In the genomic region with DNA sequence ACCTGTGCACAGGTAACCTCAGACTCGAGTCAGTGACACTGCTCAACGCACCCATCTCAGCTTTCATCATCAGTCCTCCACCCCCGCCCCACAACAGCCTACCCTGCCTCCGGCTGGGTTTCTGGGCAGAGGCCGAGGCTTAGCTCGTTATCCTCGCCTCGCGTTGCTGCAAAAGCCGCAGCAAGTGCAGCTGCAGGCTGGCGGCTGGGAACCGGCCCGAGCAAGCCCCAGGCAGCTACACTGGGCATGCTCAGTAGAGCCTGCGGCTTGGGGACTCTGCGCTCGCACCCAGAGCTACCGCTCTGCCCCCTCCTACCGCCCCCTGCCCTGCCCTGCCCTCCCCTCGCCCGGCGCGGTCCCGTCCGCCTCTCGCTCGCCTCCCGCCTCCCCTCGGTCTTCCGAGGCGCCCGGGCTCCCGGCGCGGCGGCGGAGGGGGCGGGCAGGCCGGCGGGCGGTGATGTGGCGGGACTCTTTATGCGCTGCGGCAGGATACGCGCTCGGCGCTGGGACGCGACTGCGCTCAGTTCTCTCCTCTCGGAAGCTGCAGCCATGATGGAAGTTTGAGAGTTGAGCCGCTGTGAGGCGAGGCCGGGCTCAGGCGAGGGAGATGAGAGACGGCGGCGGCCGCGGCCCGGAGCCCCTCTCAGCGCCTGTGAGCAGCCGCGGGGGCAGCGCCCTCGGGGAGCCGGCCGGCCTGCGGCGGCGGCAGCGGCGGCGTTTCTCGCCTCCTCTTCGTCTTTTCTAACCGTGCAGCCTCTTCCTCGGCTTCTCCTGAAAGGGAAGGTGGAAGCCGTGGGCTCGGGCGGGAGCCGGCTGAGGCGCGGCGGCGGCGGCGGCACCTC, we compare ENCODE assay signal across 1 cellular context.
TF ChIP-seq lines count a peak whose summit lies in the region.

A gene with protein sequence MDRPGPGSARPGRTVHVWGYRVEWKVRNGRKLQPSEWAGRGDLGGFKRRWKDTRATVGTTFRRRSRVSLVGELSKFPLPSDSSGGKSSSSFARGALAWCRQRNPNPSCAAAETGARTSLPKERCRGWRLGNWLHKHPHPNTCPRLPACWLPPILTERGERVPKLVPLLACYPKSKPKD (minus strand): TSS at position 432 of the 842 bp plus-strand sequence. CDS start 1,046 bp downstream, outside the sequence.
A gene (plus strand): TSS at position 524 of the 842 bp plus-strand sequence. CDS start 845 bp downstream, outside the sequence.

TF ChIP-seq in HepG2, 621 proteins besides CTCF, POLR2A, EP300 and RAD21 (continued from another document and continues in another):
- TF ChIP-seq, protein P1, sequence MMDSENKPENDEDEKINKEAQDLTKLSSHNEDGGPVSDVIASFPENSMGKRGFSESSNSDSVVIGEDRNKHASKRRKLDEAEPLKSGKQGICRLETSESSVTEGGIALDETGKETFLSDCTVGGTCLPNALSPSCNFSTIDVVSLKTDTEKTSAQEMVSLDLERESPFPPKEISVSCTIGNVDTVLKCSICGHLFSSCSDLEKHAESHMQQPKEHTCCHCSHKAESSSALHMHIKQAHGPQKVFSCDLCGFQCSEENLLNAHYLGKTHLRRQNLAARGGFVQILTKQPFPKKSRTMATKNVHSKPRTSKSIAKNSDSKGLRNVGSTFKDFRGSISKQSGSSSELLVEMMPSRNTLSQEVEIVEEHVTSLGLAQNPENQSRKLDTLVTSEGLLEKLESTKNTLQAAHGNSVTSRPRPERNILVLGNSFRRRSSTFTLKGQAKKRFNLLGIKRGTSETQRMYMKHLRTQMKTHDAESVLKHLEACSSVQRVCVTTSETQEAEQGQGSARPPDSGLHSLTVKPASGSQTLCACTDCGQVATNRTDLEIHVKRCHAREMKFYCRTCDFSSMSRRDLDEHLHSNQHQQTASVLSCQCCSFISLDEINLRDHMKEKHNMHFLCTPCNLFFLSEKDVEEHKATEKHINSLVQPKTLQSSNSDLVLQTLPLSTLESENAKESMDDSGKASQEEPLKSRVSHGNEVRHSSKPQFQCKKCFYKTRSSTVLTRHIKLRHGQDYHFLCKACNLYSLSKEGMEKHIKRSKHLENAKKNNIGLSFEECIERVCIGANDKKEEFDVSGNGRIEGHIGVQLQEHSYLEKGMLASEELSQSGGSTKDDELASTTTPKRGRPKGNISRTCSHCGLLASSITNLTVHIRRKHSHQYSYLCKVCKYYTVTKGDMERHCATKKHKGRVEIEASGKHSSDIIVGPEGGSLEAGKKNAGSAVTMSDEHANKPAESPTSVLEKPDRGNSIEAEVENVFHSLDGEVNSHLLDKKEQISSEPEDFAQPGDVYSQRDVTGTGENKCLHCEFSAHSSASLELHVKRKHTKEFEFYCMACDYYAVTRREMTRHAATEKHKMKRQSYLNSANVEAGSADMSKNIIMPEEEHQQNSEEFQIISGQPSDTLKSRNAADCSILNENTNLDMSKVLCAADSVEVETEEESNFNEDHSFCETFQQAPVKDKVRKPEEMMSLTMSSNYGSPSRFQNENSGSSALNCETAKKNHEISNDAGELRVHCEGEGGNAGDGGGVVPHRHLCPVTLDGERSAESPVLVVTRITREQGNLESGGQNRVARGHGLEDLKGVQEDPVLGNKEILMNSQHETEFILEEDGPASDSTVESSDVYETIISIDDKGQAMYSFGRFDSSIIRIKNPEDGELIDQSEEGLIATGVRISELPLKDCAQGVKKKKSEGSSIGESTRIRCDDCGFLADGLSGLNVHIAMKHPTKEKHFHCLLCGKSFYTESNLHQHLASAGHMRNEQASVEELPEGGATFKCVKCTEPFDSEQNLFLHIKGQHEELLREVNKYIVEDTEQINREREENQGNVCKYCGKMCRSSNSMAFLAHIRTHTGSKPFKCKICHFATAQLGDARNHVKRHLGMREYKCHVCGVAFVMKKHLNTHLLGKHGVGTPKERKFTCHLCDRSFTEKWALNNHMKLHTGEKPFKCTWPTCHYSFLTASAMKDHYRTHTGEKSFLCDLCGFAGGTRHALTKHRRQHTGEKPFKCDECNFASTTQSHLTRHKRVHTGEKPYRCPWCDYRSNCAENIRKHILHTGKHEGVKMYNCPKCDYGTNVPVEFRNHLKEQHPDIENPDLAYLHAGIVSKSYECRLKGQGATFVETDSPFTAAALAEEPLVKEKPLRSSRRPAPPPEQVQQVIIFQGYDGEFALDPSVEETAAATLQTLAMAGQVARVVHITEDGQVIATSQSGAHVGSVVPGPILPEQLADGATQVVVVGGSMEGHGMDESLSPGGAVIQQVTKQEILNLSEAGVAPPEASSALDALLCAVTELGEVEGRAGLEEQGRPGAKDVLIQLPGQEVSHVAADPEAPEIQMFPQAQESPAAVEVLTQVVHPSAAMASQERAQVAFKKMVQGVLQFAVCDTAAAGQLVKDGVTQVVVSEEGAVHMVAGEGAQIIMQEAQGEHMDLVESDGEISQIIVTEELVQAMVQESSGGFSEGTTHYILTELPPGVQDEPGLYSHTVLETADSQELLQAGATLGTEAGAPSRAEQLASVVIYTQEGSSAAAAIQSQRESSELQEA (CRISPR knock-in tag; IDR thresholded peaks at IDR 0.05; ENCODE audit: not compliant biosample characterization): no peak
- TF ChIP-seq ZNF644 (CRISPR knock-in tag; IDR thresholded peaks at IDR 0.05; ENCODE audit: low read depth) (0 out of 2 replicates have a peak, but pooled peaks have one; percentile 15), NCOA5 (CRISPR knock-in tag; IDR thresholded peaks at IDR 0.05) (no peak), ZNF883 (CRISPR knock-in tag; IDR thresholded peaks at IDR 0.05; ENCODE audit: not compliant biosample characterization) (no peak), ZNF75D (CRISPR knock-in tag; IDR thresholded peaks at IDR 0.05; ENCODE audit: borderline replicate concordance) (no peak), ZNF816 (CRISPR knock-in tag; IDR thresholded peaks at IDR 0.05; ENCODE audit: borderline replicate concordance) (peak; percentile 64; the same call in 1 of the 2 replicates), TSC22D2 (CRISPR knock-in tag; IDR thresholded peaks at IDR 0.05; ENCODE audit: borderline replicate concordance) (peak; percentile 70), ZSCAN22 (CRISPR knock-in tag; IDR thresholded peaks at IDR 0.05) (peak; percentile 52; the same call in 1 of the 2 replicates), ZFP62 (CRISPR knock-in tag; IDR thresholded peaks at IDR 0.05) (no peak), MED8 (CRISPR knock-in tag; IDR thresholded peaks at IDR 0.05; ENCODE audit: insufficient replicate concordance) (peak; percentile 78), SMARCC2 (IDR thresholded peaks at IDR 0.05) (no peak), ZNF878 (CRISPR knock-in tag; IDR thresholded peaks at IDR 0.05) (no peak), BRD4 (CRISPR knock-in tag; IDR thresholded peaks at IDR 0.05) (peak; percentile 81), ZFX (CRISPR knock-in tag; IDR thresholded peaks at IDR 0.05; ENCODE audit: low read depth) (peak; percentile 76), ZNF224 (CRISPR knock-in tag; IDR thresholded peaks at IDR 0.05) (no peak), ZBTB3 (CRISPR knock-in tag; IDR thresholded peaks at IDR 0.05; ENCODE audit: borderline replicate concordance, low read depth) (0 out of 2 replicates have a peak, but pooled peaks have one; percentile 61), HDAC2 (CRISPR knock-in tag; IDR thresholded peaks at IDR 0.05) (peak; percentile 74), ZNF101 (CRISPR knock-in tag; IDR thresholded peaks at IDR 0.05; ENCODE audit: borderline replicate concordance, low read depth) (no peak), KLF12 (CRISPR knock-in tag; IDR thresholded peaks at IDR 0.05; ENCODE audit: borderline replicate concordance) (0 out of 2 replicates have a peak, but pooled peaks have one; percentile 36), FOXP1 (IDR thresholded peaks at IDR 0.05) (no peak), FOXP1 (CRISPR knock-in tag; IDR thresholded peaks at IDR 0.05) (no peak; the same call in 1 of the 2 replicates), ZNF549 (CRISPR knock-in tag; IDR thresholded peaks at IDR 0.05) (no peak), ZNF292 (CRISPR knock-in tag; IDR thresholded peaks at IDR 0.05; ENCODE audit: borderline replicate concordance, low read depth) (no peak), SUZ12 (IDR thresholded peaks at IDR 0.05; ENCODE audit: low read depth, low read length) (no peak), U2AF1 (optimal IDR thresholded peaks at IDR 0.05; ENCODE audit: low read depth, low read length) (no peak), NFYB (CRISPR knock-in tag; IDR thresholded peaks at IDR 0.05) (no peak), ZC3H4 (CRISPR knock-in tag; IDR thresholded peaks at IDR 0.05; ENCODE audit: borderline replicate concordance) (no peak), RFXANK (CRISPR knock-in tag; IDR thresholded peaks at IDR 0.05) (no peak), NFKBIZ (CRISPR knock-in tag; IDR thresholded peaks at IDR 0.05) (no peak), ASH2L (IDR thresholded peaks at IDR 0.05; ENCODE audit: insufficient read length, low read depth, low read length) (peak; percentile 83), ZNF468 (CRISPR knock-in tag; IDR thresholded peaks at IDR 0.05) (no peak), ZNF839 (CRISPR knock-in tag; IDR thresholded peaks at IDR 0.05; ENCODE audit: borderline replicate concordance) (no peak), RNF2 (conservative IDR thresholded peaks at IDR 0.05; ENCODE audit: low read depth) (0 out of 2 replicates have a peak, but pooled peaks have one; percentile 49), SMAD3 (CRISPR knock-in tag; IDR thresholded peaks at IDR 0.05) (peak; percentile 73; the same call in 1 of the 2 replicates), ZFP36L2 (CRISPR knock-in tag; IDR thresholded peaks at IDR 0.05) (no peak), TEAD2 (CRISPR knock-in tag; IDR thresholded peaks at IDR 0.05) (no peak), PHF5A (CRISPR knock-in tag; IDR thresholded peaks at IDR 0.05; ENCODE audit: low read depth, unreplicated experiment) (no peak), PAWR (CRISPR knock-in tag; IDR thresholded peaks at IDR 0.05; ENCODE audit: borderline replicate concordance) (no peak), SP1 (IDR thresholded peaks at IDR 0.05) (no peak), SP1 (CRISPR knock-in tag; IDR thresholded peaks at IDR 0.05) (peak; percentile 94)
- TF ChIP-seq, protein P2, sequence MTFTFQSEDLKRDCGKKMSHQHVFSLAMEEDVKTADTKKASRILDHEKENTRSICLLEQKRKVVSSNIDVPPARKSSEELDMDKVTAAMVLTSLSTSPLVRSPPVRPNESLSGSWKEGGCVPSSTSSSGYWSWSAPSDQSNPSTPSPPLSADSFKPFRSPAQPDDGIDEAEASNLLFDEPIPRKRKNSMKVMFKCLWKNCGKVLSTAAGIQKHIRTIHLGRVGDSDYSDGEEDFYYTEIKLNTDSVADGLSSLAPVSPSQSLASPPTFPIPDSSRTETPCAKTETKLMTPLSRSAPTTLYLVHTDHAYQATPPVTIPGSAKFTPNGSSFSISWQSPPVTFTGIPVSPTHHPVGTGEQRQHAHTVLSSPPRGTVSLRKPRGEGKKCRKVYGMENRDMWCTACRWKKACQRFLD (CRISPR knock-in tag; IDR thresholded peaks at IDR 0.05; ENCODE audit: borderline replicate concordance): no peak
- TF ChIP-seq, protein P3, sequence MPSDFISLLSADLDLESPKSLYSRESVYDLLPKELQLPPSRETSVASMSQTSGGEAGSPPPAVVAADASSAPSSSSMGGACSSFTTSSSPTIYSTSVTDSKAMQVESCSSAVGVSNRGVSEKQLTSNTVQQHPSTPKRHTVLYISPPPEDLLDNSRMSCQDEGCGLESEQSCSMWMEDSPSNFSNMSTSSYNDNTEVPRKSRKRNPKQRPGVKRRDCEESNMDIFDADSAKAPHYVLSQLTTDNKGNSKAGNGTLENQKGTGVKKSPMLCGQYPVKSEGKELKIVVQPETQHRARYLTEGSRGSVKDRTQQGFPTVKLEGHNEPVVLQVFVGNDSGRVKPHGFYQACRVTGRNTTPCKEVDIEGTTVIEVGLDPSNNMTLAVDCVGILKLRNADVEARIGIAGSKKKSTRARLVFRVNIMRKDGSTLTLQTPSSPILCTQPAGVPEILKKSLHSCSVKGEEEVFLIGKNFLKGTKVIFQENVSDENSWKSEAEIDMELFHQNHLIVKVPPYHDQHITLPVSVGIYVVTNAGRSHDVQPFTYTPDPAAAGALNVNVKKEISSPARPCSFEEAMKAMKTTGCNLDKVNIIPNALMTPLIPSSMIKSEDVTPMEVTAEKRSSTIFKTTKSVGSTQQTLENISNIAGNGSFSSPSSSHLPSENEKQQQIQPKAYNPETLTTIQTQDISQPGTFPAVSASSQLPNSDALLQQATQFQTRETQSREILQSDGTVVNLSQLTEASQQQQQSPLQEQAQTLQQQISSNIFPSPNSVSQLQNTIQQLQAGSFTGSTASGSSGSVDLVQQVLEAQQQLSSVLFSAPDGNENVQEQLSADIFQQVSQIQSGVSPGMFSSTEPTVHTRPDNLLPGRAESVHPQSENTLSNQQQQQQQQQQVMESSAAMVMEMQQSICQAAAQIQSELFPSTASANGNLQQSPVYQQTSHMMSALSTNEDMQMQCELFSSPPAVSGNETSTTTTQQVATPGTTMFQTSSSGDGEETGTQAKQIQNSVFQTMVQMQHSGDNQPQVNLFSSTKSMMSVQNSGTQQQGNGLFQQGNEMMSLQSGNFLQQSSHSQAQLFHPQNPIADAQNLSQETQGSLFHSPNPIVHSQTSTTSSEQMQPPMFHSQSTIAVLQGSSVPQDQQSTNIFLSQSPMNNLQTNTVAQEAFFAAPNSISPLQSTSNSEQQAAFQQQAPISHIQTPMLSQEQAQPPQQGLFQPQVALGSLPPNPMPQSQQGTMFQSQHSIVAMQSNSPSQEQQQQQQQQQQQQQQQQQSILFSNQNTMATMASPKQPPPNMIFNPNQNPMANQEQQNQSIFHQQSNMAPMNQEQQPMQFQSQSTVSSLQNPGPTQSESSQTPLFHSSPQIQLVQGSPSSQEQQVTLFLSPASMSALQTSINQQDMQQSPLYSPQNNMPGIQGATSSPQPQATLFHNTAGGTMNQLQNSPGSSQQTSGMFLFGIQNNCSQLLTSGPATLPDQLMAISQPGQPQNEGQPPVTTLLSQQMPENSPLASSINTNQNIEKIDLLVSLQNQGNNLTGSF (CRISPR knock-in tag; IDR thresholded peaks at IDR 0.05): no peak; the same call in 1 of the 2 replicates
- TF ChIP-seq, protein P4, sequence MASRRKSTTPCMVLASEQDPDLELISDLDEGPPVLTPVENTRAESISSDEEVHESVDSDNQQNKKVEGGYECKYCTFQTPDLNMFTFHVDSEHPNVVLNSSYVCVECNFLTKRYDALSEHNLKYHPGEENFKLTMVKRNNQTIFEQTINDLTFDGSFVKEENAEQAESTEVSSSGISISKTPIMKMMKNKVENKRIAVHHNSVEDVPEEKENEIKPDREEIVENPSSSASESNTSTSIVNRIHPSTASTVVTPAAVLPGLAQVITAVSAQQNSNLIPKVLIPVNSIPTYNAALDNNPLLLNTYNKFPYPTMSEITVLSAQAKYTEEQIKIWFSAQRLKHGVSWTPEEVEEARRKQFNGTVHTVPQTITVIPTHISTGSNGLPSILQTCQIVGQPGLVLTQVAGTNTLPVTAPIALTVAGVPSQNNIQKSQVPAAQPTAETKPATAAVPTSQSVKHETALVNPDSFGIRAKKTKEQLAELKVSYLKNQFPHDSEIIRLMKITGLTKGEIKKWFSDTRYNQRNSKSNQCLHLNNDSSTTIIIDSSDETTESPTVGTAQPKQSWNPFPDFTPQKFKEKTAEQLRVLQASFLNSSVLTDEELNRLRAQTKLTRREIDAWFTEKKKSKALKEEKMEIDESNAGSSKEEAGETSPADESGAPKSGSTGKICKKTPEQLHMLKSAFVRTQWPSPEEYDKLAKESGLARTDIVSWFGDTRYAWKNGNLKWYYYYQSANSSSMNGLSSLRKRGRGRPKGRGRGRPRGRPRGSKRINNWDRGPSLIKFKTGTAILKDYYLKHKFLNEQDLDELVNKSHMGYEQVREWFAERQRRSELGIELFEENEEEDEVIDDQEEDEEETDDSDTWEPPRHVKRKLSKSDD (CRISPR knock-in tag; IDR thresholded peaks at IDR 0.05; ENCODE audit: low read depth): peak; percentile 93
